8 cellular contexts compared by ENCODE assay signal in genomic region chr5:149035282-149035882, GRCh38. TPM values are rescaled to one million over a fixed set of nuclear protein-coding genes. Genes with fewer than 3 reads are reported as not detected.
DNase-seq lines count a peak whose midpoint lies in the region; ATAC-seq, FAIRE-seq and TF ChIP-seq lines count a peak whose summit lies in the region.

No MANE protein-coding gene starts in this region.

- no peaks in the 10 kb centered on the region for H3K9me3 ChIP-seq in mammary epithelial cell (replicated peaks; ENCODE audit: insufficient read depth, low read length)
- no peaks in the 10 kb centered on the region for H3K9me3 ChIP-seq in kidney (ENCODE audit: control insufficient read depth in 1 of 2, low read length in 2 of 2)

- peak; percentile 32 for FAIRE-seq in kidney (lab: Jason Lieb, UNC)

- dilution Hi-C loops in mammary epithelial cell (cut with HindIII; ENCODE audit: low sequenced_read_pairs): loop anchor here (5.0 kb wide), 1 partner anchor 33 kb away; no protein-coding TSS in a partner anchor

- no peaks in the 10 kb centered on the region for H3K79me2 ChIP-seq in ACC112 (ENCODE audit: control insufficient read depth, insufficient read depth, low read length, unreplicated experiment)
- H3K79me2 ChIP-seq in mammary epithelial cell (ENCODE audit: insufficient read depth, low read length): no peaks in the 10 kb centered on the region

- H3K4me3 Mint-ChIP-seq in activated B cell treated with CpG ODN at 0.5 μM for 24 hours: no peak overlapping the region

- H3K4me1 Mint-ChIP-seq in activated B cell treated with CpG ODN at 0.5 μM for 24 hours: no peaks in the 10 kb centered on the region

- TF ChIP-seq CTCF in activated B cell treated with CpG ODN at 0.5 μM for 24 hours (IDR thresholded peaks at IDR 0.05) (no peak), mammary epithelial cell (conservative IDR thresholded peaks at IDR 0.05 in 1 of 2, IDR thresholded peaks at IDR 0.05 in 1 of 2; ENCODE audit: extremely low read depth in 1 of 2, insufficient read depth in 1 of 2, low read depth in 1 of 2, low read length in 2 of 2) (peak; percentile 88 to 90), kidney (IDR thresholded peaks at IDR 0.05; ENCODE audit: borderline replicate concordance, extremely low read depth, insufficient read depth) (peak; percentile 74)

- H3K27ac Mint-ChIP-seq in activated B cell treated with CpG ODN at 0.5 μM for 24 hours: no peak overlapping the region

- no peaks in the 10 kb centered on the region for H3K9me3 Mint-ChIP-seq in activated B cell treated with CpG ODN at 0.5 μM for 24 hours

- intact Hi-C loops in activated B cell treated with CpG ODN at 0.5 μM for 24 hours (cut with micrococcal nuclease): loop anchor here (1.0 to 10.0 kb wide), 6 partner anchors 78 to 1181 kb away; no protein-coding TSS in a partner anchor
- intact Hi-C loops in mammary epithelial cell (cut with micrococcal nuclease): loop anchor here (1.0 kb wide), 10 partner anchors 37 to 592 kb away; partner anchors contain the start of gene ADRB2
- intact Hi-C loops in kidney (cut with DNase I): loop anchor here (10.0 kb wide), 1 partner anchor 301 kb away; no protein-coding TSS in a partner anchor

- WGBS in mammary epithelial cell (ENCODE audit: low coverage, missing lambda C conversion rate): 34% methylated on average over 9 of the region's 9 CpGs

- ATAC-seq in GM18520 (IDR thresholded peaks at IDR 0.05; ENCODE audit: unreplicated experiment): peak; percentile 67
- peak; percentile 59 for ATAC-seq in HG03060 (IDR thresholded peaks at IDR 0.05; ENCODE audit: low read depth, unreplicated experiment)
- ATAC-seq in activated B cell treated with CpG ODN at 0.5 μM for 24 hours (ENCODE audit: low read depth): peak; percentile 79

- no peak overlapping the region for H3K4me3 ChIP-seq in ACC112 (ENCODE audit: low read depth, low read length)
- H3K4me3 ChIP-seq in mammary epithelial cell (replicated peaks in 1 of 3; ENCODE audit: insufficient read depth in 1 of 3, low read depth in 2 of 3, low read length in 3 of 3): no peak overlapping the region
- H3K4me3 ChIP-seq in kidney (ENCODE audit: low read length in 2 of 2): no peak overlapping the region

- BruUV-seq in mammary epithelial cell (replicated peaks; lab: Mats Ljungman, UMichigan): no TSS peak

- peak; percentile 69 for DNase-seq in NCI-H2227 (lab: John Stamatoyannopoulos, UW; ENCODE audit: unreplicated experiment)
- peak; percentile 30 for DNase-seq in activated B cell treated with CpG ODN at 0.5 μM for 24 hours
- peak; percentile 61 for DNase-seq in mammary epithelial cell
- peak; percentile 90 for DNase-seq in kidney
- peak; percentile 24 for DNase-seq in stimulated activated CD4-positive, alpha-beta T cell treated with anti-CD3 and anti-CD28 coated beads, Interleukin-2, amount 100 ng/mL, for 4 hours (ENCODE audit: low read depth)

- H3K4me2 ChIP-seq in mammary epithelial cell (ENCODE audit: insufficient read depth, low read depth, low read length): no peak overlapping the region

- H3K27me3 ChIP-seq in ACC112 (ENCODE audit: insufficient read depth, low read length): no peaks in the 10 kb centered on the region
- no peaks in the 10 kb centered on the region for H3K27me3 ChIP-seq in mammary epithelial cell (ENCODE audit: insufficient read depth, low read length)

- H3K36me3 ChIP-seq in ACC112 (ENCODE audit: insufficient read depth, low read length): no peaks in the 10 kb centered on the region
- peaks cover 19% of the 10 kb centered on the region for H3K36me3 ChIP-seq in mammary epithelial cell (ENCODE audit: insufficient read depth, low read length)
- H3K36me3 ChIP-seq in kidney (ENCODE audit: control insufficient read depth in 1 of 2, insufficient read depth in 2 of 2, low read length in 2 of 2): no peaks in the 10 kb centered on the region

- CTCF ChIA-PET in activated B cell treated with CpG ODN at 0.5 μM for 24 hours (lab: Charles Lee) (interaction anchor here (0.6 to 14.3 kb wide), 13 partner anchors 9 to 826 kb away, joined by 3 to 275 read pairs (median 6); no protein-coding TSS in a partner anchor), mammary epithelial cell (lab: Charles Lee; ENCODE audit: low non-redundant PET) (interaction anchor here (0.6 to 1.3 kb wide), 6 partner anchors 34 to 304 kb away, joined by 3 to 14 read pairs (median 4); partner anchors contain the start of gene ADRB2)

- H3K4me1 ChIP-seq in ACC112 (ENCODE audit: control insufficient read depth, insufficient read depth, low read length, unreplicated experiment): peaks cover 22% of the 10 kb centered on the region
- peaks cover 25% of the 10 kb centered on the region for H3K4me1 ChIP-seq in mammary epithelial cell (ENCODE audit: insufficient read depth, low read length)
- no peaks in the 10 kb centered on the region for H3K4me1 ChIP-seq in kidney (ENCODE audit: control insufficient read depth in 1 of 2, insufficient read depth in 1 of 2, low read depth in 1 of 2, low read length in 2 of 2)

- H3K27ac ChIP-seq in ACC112 (ENCODE audit: low read depth, low read length) (no peak overlapping the region), mammary epithelial cell (ENCODE audit: insufficient read depth, low read depth, low read length) (no peak overlapping the region), kidney (ENCODE audit: low read depth in 2 of 2, low read length in 2 of 2) (no peak overlapping the region)

- H3K9ac ChIP-seq in mammary epithelial cell (ENCODE audit: insufficient read depth, low read length) (no peak overlapping the region), kidney (ENCODE audit: low read length in 2 of 2) (no peak overlapping the region)

- H2AFZ ChIP-seq in ACC112 (ENCODE audit: low read length, unreplicated experiment) (peak overlapping the region; percentile 36), mammary epithelial cell (ENCODE audit: low read depth, low read length) (no peak overlapping the region)

- no peaks in the 10 kb centered on the region for H4K20me1 ChIP-seq in mammary epithelial cell (ENCODE audit: insufficient read depth, low read length)

- peaks cover 16% of the 10 kb centered on the region for H3K27me3 Mint-ChIP-seq in activated B cell treated with CpG ODN at 0.5 μM for 24 hours

- in situ Hi-C loops in mammary epithelial cell (cut with MboI; ENCODE audit: low sequenced_read_pairs in 2 of 2): loop anchor here (5.0 to 25.0 kb wide), 3 partner anchors 77 to 598 kb away; no protein-coding TSS in a partner anchor

- POLR2A ChIA-PET in activated B cell treated with CpG ODN at 0.5 μM for 24 hours (lab: Charles Lee): no interaction called here

- no peaks in the 10 kb centered on the region for H3K36me3 Mint-ChIP-seq in activated B cell treated with CpG ODN at 0.5 μM for 24 hours (ENCODE audit: low read depth)

RNA-seq across cellular contexts. Expression of gene SH3TC2, which starts 27.5 kb away (rescaled TPM):
- total RNA-seq in activated B cell treated with CpG ODN at 0.5 μM for 24 hours: not detected in 2 replicates
- 10 to 100 TPM; 42.0 to 57.8 TPM for total RNA-seq in mammary epithelial cell
- polyA plus RNA-seq in mammary epithelial cell: 13.9 TPM
- polyA minus RNA-seq in mammary epithelial cell: 94.8 TPM
- total RNA-seq in kidney: 1.3 TPM
- polyA plus RNA-seq in kidney (ENCODE audit: insufficient read depth, low read depth, low replicate concordance): 0.17 TPM

Comparison
In these comparisons a context has a peak if more than half of its experiments do, and no peak if none do; other contexts are left out.
1. DNase-seq: peak in every context shown above with its lines; median percentile 90 in kidney; 69 in NCI-H2227; 61 in mammary epithelial cell; 30 in activated B cell treated with CpG ODN at 0.5 μM for 24 hours; 24 in stimulated activated CD4-positive, alpha-beta T cell treated with anti-CD3 and anti-CD28 coated beads, Interleukin-2, amount 100 ng/mL, for 4 hours.
2. RNA of gene SH3TC2, which starts 27.5 kb away (total RNA-seq): 42.0 to 57.8 TPM in mammary epithelial cell; 1.3 TPM in kidney (single experiment) and not detected in activated B cell treated with CpG ODN at 0.5 μM for 24 hours; every median in the first group is over 10 times any median in the second.
3. Peak in every context shown above with its lines, with median percentiles within 50 percentile points of each other: ATAC-seq.